Comparison of ENCODE assay signal across 1 cellular context in the genomic region with DNA sequence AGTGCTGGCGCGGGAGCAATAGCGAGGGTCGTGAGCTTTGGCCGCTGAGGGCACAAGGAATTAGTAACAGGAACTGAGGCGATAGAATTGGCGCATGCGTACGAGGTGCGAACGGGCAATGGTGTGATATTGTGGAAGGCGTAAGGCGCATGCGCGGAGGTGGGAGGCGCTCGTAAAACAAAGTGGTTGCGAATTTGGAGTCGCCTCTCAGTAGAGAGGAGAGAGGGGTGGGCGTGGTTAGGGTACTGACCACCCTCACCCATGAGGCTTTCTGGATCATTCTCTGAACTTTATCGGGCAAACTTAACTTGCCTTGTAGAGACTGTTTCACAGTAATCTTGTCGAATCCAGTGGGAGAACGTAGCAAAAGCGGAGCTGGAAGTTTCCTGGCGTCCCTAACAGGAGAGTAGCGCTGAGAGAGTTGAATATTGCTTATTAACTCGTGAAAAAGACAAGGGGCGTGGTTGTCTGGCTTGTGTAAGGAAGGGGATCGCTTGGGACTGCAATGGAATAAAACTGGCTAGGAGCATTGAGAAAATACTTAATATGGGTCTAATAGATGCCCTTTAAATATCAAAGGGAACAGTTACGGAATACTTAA.
TF ChIP-seq lines count a peak whose summit lies in the region.

No MANE protein-coding gene starts in this region.

TF ChIP-seq in GM23338, 12 proteins besides CTCF, POLR2A, EP300 and RAD21:
- TF ChIP-seq POLR2AphosphoS5 (IDR thresholded peaks at IDR 0.05; ENCODE audit: low read depth) (peak; percentile 75), NANOG (IDR thresholded peaks at IDR 0.05; ENCODE audit: borderline replicate concordance) (peak; percentile 11; the same call in 1 of the 2 replicates)
- TF ChIP-seq, protein P1, sequence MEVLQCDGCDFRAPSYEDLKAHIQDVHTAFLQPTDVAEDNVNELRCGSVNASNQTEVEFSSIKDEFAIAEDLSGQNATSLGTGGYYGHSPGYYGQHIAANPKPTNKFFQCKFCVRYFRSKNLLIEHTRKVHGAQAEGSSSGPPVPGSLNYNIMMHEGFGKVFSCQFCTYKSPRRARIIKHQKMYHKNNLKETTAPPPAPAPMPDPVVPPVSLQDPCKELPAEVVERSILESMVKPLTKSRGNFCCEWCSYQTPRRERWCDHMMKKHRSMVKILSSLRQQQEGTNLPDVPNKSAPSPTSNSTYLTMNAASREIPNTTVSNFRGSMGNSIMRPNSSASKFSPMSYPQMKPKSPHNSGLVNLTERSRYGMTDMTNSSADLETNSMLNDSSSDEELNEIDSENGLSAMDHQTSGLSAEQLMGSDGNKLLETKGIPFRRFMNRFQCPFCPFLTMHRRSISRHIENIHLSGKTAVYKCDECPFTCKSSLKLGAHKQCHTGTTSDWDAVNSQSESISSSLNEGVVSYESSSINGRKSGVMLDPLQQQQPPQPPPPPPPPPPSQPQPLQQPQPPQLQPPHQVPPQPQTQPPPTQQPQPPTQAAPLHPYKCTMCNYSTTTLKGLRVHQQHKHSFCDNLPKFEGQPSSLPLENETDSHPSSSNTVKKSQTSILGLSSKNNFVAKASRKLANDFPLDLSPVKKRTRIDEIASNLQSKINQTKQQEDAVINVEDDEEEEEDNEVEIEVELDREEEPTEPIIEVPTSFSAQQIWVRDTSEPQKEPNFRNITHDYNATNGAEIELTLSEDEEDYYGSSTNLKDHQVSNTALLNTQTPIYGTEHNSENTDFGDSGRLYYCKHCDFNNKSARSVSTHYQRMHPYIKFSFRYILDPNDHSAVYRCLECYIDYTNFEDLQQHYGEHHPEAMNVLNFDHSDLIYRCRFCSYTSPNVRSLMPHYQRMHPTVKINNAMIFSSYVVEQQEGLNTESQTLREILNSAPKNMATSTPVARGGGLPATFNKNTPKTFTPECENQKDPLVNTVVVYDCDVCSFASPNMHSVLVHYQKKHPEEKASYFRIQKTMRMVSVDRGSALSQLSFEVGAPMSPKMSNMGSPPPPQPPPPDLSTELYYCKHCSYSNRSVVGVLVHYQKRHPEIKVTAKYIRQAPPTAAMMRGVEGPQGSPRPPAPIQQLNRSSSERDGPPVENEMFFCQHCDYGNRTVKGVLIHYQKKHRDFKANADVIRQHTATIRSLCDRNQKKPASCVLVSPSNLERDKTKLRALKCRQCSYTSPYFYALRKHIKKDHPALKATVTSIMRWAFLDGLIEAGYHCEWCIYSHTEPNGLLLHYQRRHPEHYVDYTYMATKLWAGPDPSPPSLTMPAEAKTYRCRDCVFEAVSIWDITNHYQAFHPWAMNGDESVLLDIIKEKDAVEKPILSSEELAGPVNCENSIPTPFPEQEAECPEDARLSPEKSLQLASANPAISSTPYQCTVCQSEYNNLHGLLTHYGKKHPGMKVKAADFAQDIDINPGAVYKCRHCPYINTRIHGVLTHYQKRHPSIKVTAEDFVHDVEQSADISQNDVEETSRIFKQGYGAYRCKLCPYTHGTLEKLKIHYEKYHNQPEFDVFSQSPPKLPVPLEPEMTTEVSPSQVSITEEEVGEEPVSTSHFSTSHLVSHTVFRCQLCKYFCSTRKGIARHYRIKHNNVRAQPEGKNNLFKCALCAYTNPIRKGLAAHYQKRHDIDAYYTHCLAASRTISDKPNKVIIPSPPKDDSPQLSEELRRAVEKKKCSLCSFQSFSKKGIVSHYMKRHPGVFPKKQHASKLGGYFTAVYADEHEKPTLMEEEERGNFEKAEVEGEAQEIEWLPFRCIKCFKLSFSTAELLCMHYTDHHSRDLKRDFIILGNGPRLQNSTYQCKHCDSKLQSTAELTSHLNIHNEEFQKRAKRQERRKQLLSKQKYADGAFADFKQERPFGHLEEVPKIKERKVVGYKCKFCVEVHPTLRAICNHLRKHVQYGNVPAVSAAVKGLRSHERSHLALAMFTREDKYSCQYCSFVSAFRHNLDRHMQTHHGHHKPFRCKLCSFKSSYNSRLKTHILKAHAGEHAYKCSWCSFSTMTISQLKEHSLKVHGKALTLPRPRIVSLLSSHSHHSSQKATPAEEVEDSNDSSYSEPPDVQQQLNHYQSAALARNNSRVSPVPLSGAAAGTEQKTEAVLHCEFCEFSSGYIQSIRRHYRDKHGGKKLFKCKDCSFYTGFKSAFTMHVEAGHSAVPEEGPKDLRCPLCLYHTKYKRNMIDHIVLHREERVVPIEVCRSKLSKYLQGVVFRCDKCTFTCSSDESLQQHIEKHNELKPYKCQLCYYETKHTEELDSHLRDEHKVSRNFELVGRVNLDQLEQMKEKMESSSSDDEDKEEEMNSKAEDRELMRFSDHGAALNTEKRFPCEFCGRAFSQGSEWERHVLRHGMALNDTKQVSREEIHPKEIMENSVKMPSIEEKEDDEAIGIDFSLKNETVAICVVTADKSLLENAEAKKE (CRISPR knock-in tag; IDR thresholded peaks at IDR 0.05): no peak
